In genomic region chr13:99331881-99332293, GRCh38 we compare ENCODE assay signal across 1 cellular context.
TF ChIP-seq lines count a peak whose summit lies in the region.

No MANE protein-coding gene starts in this region.

TF ChIP-seq in GM12878, 131 proteins besides CTCF, POLR2A, EP300 and RAD21 (continued from another document):
- TF ChIP-seq PKNOX1 (IDR thresholded peaks at IDR 0.05) (no peak), HCFC1 (IDR thresholded peaks at IDR 0.05; ENCODE audit: low read length) (no peak), EZH2 (IDR thresholded peaks at IDR 0.05; ENCODE audit: borderline replicate concordance, control insufficient read depth, low read depth, low read length) (no peak), CREM (IDR thresholded peaks at IDR 0.05; ENCODE audit: low read depth) (peak; percentile 43; the same call in 1 of the 2 replicates), NFIC (IDR thresholded peaks at IDR 0.05; ENCODE audit: low read depth, low read length) (peak; percentile 66; the same call in 1 of the 2 replicates), NR2F1 (conservative IDR thresholded peaks at IDR 0.05) (peak; percentile 87), YBX1 (IDR thresholded peaks at IDR 0.05) (no peak), POU2F2 (IDR thresholded peaks at IDR 0.05; ENCODE audit: borderline replicate concordance, low read depth, low read length) (0 out of 3 replicates have a peak, but pooled peaks have one; percentile 28), PBX3 (IDR thresholded peaks at IDR 0.05; ENCODE audit: insufficient replicate concordance, low read depth, low read length) (peak; percentile 18), ATF3 (IDR thresholded peaks at IDR 0.05; ENCODE audit: borderline replicate concordance, extremely low read depth, low read depth, low read length) (no peak), NR2C2 (IDR thresholded peaks at IDR 0.05; ENCODE audit: borderline replicate concordance, control insufficient read depth, insufficient read length, low read depth) (no peak), RBBP5 (conservative IDR thresholded peaks at IDR 0.05) (no peak), SIX5 (IDR thresholded peaks at IDR 0.05; ENCODE audit: low read depth, low read length, severe bottlenecking) (no peak), ESRRA (IDR thresholded peaks at IDR 0.05; ENCODE audit: low read length) (no peak), KLF5 (IDR thresholded peaks at IDR 0.05; ENCODE audit: partially characterized antibody) (no peak), HDAC2 (IDR thresholded peaks at IDR 0.05) (no peak), MXI1 (IDR thresholded peaks at IDR 0.05; ENCODE audit: low read depth, low read length) (no peak), BCL3 (IDR thresholded peaks at IDR 0.05; ENCODE audit: borderline replicate concordance, insufficient read depth, low read depth, low read length, poor library complexity, severe bottlenecking) (peak; percentile 76), CHD1 (IDR thresholded peaks at IDR 0.05; ENCODE audit: low read depth, low read length) (no peak), IRF4 (IDR thresholded peaks at IDR 0.05; ENCODE audit: low read depth, low read length) (0 out of 2 replicates have a peak, but pooled peaks have one; percentile 20), EED (IDR thresholded peaks at IDR 0.05; ENCODE audit: low read depth) (peak; percentile 68), TCF3 (IDR thresholded peaks at IDR 0.05; ENCODE audit: borderline replicate concordance, insufficient read depth, low read depth, low read length) (peak; percentile 78; the same call in 1 of the 2 replicates)
